ENCODE assay signal across 8 cellular contexts in genomic region chr13:95404141-95404882, GRCh38.
DNase-seq lines count a peak whose midpoint lies in the region; ATAC-seq and TF ChIP-seq lines count a peak whose summit lies in the region.

No MANE protein-coding gene starts in this region.

- H3K27ac ChIP-seq in brain microvascular endothelial cell (no peak overlapping the region), gastrocnemius medialis (no peak overlapping the region)

- TF ChIP-seq POLR2A in gastrocnemius medialis (IDR thresholded peaks at IDR 0.05): no peak

- peak; percentile 94 for ATAC-seq in HG02885 (IDR thresholded peaks at IDR 0.05; ENCODE audit: poor library complexity, unreplicated experiment)
- ATAC-seq in gastrocnemius medialis: peak; percentile 88 to 91

- no peaks in the 10 kb centered on the region for H3K36me3 ChIP-seq in brain microvascular endothelial cell (replicated peaks)
- H3K36me3 ChIP-seq in gastrocnemius medialis: no peaks in the 10 kb centered on the region

- H3K4me1 ChIP-seq in gastrocnemius medialis: peaks cover 0 to 5% of the 10 kb centered on the region in 2 donors

- in situ Hi-C loops in brain microvascular endothelial cell (cut with HindIII; ENCODE audit: low pct_ligation_motif_present, low sequenced_read_pairs) (loop anchor here (10.0 kb wide), 1 partner anchor 220 kb away; no protein-coding TSS in a partner anchor), gastrocnemius medialis (cut with MboI; ENCODE audit: low sequenced_read_pairs in 4 of 4) (loop anchor here in 3 of 4 donors (5.0 to 25.0 kb wide), 3 partner anchors 207 to 742 kb away; no protein-coding TSS in a partner anchor)

- H3K27me3 ChIP-seq in brain microvascular endothelial cell (replicated peaks) (no peaks in the 10 kb centered on the region), gastrocnemius medialis (no peaks in the 10 kb centered on the region)

- DNase-seq in NCI-H2081 (lab: John Stamatoyannopoulos, UW) (peak; percentile 64 to 79), NCI-H2081 treated with DMSO at 0.1 percent for 48 hours (lab: John Stamatoyannopoulos, UW) (no peak), NCI-H187 (lab: John Stamatoyannopoulos, UW) (peak; percentile 47 to 61), UCSD-AML1 (lab: John Stamatoyannopoulos, UW; ENCODE audit: unreplicated experiment) (peak; percentile 73), brain microvascular endothelial cell (peak; percentile 72), gastrocnemius medialis (peak; percentile 50 to 69)

- intact Hi-C loops in gastrocnemius medialis (cut with DNase I; ENCODE audit: low total_unique reads): loop anchor here (1.0 to 10.0 kb wide), 3 partner anchors 108 to 730 kb away; no protein-coding TSS in a partner anchor

- H3K4me3 ChIP-seq in brain microvascular endothelial cell (ENCODE audit: low read depth, low read length) (peak overlapping the region; percentile 54), iPS-11a (ENCODE audit: low read depth, low read length) (peak overlapping the region; percentile 25), gastrocnemius medialis (peak overlapping the region; percentile 22 to 60 (median 48))

- TF ChIP-seq CTCF in brain microvascular endothelial cell (IDR thresholded peaks at IDR 0.05; ENCODE audit: low read depth, low read length, missing control alignments): peak; percentile 92
- TF ChIP-seq CTCF in gastrocnemius medialis (IDR thresholded peaks at IDR 0.05 in 4 of 5, conservative IDR thresholded peaks at IDR 0.05 in 1 of 5): peak; percentile 85 to 93 (median 92)

- H3K9me3 ChIP-seq in gastrocnemius medialis: no peaks in the 10 kb centered on the region
